In genomic region chr20:24965065-24965919, GRCh38 we compare ENCODE assay signal across 12 cellular contexts. TPM values are rescaled to one million over a fixed set of nuclear protein-coding genes. Genes with fewer than 3 reads are reported as not detected.
A peak's percentile ranks its signal among the peaks of the same experiment; 100 is the strongest.
DNase-seq lines count a peak whose midpoint lies in the region; ATAC-seq and TF ChIP-seq lines count a peak whose summit lies in the region.
"Had no signal": no experiment of that assay in that cellular context is flagged by ENCODE, and none has a peak within 500 bp of the region (broad histone marks: within the 10 kb centered on the region; RNA-seq: fewer than 3 reads in every experiment).

No MANE protein-coding gene starts in this region.

- CTCF ChIA-PET in activated CD8-positive, alpha-beta T cell treated with anti-CD3 and anti-CD28 coated beads for 36 hours (lab: Charles Lee): interaction anchor here (1.4 kb wide), 1 partner anchor 10 kb away, joined by 6 read pairs; no protein-coding TSS in a partner anchor

- H3K27ac ChIP-seq in skeletal muscle tissue (ENCODE audit: low read depth, low read length) (peak overlapping the region; percentile 28), aorta (ENCODE audit: low read depth in 1 of 2, low read length in 2 of 2) (no peak overlapping the region)
- H3K27ac ChIP-seq: SJSA1, thoracic aorta had no signal

- H3K27me3 ChIP-seq in skeletal muscle tissue (ENCODE audit: control insufficient read depth in 3 of 3, insufficient read depth in 3 of 3, low read length in 3 of 3) (no peaks in the 10 kb centered on the region), aorta (ENCODE audit: control insufficient read depth in 1 of 2, insufficient read depth in 2 of 2, low read length in 1 of 2) (no peaks in the 10 kb centered on the region)
- H3K27me3 ChIP-seq: SJSA1 had no signal

- H3K9me3 ChIP-seq in skeletal muscle tissue (ENCODE audit: control insufficient read depth in 3 of 3, low read length in 3 of 3) (no peaks in the 10 kb centered on the region), aorta (ENCODE audit: control insufficient read depth, low read length) (no peaks in the 10 kb centered on the region)
- H3K9me3 ChIP-seq: SJSA1, thoracic aorta had no signal

- ATAC-seq in activated CD8-positive, alpha-beta T cell treated with anti-CD3 and anti-CD28 coated beads for 36 hours: no peak
- ATAC-seq in HG03469 (IDR thresholded peaks at IDR 0.05; ENCODE audit: unreplicated experiment): no peak
- ATAC-seq in aorta (ENCODE audit: low FRiP score): no peak
- no peak for ATAC-seq in GM21515 (IDR thresholded peaks at IDR 0.05; ENCODE audit: unreplicated experiment)
- ATAC-seq: right cardiac atrium had no signal

- H3K9ac ChIP-seq in skeletal muscle tissue (ENCODE audit: low read depth in 1 of 3, low read length in 3 of 3): no peak overlapping the region

- H3K4me1 Mint-ChIP-seq in activated CD8-positive, alpha-beta T cell treated with anti-CD3 and anti-CD28 coated beads for 36 hours (ENCODE audit: low read depth): peaks cover 35% of the 10 kb centered on the region
- peaks cover 90 to 98% of the 10 kb centered on the region in 2 donors for H3K4me1 Mint-ChIP-seq in immature natural killer cell

- POLR2A ChIA-PET in activated CD8-positive, alpha-beta T cell treated with anti-CD3 and anti-CD28 coated beads for 36 hours (lab: Charles Lee): interaction anchor here (1.5 to 2.0 kb wide), 3 partner anchors 10 to 21 kb away, joined by 5 to 6 read pairs (median 5); no protein-coding TSS in a partner anchor

- peaks cover 68% of the 10 kb centered on the region for H3K36me3 Mint-ChIP-seq in activated CD8-positive, alpha-beta T cell treated with anti-CD3 and anti-CD28 coated beads for 36 hours (ENCODE audit: low read depth)
- peaks cover 60 to 90% (median 67%) of the 10 kb centered on the region in 3 donors for H3K36me3 Mint-ChIP-seq in immature natural killer cell

- DNase-seq in NCI-H1694 treated with DMSO at 0.1 percent for 48 hours (lab: John Stamatoyannopoulos, UW): peak; percentile 44
- DNase-seq in activated CD8-positive, alpha-beta T cell treated with anti-CD3 and anti-CD28 coated beads for 36 hours: no peak
- DNase-seq in immature natural killer cell: no peak
- no peak for DNase-seq in aorta

- H3K9me3 Mint-ChIP-seq in activated CD8-positive, alpha-beta T cell treated with anti-CD3 and anti-CD28 coated beads for 36 hours: no peaks in the 10 kb centered on the region
- no peaks in the 10 kb centered on the region for H3K9me3 Mint-ChIP-seq in immature natural killer cell

- H3K27ac Mint-ChIP-seq in activated CD8-positive, alpha-beta T cell treated with anti-CD3 and anti-CD28 coated beads for 36 hours: peak overlapping the region; percentile 77
- peak overlapping the region; percentile 98 to 100 (median 100) for H3K27ac Mint-ChIP-seq in immature natural killer cell

- no peak overlapping the region for H3K4me3 ChIP-seq in skeletal muscle tissue (ENCODE audit: low read length in 3 of 3)
- H3K4me3 ChIP-seq in aorta (ENCODE audit: low read length in 2 of 2): no peak overlapping the region
- H3K4me3 ChIP-seq: SJSA1, thoracic aorta had no signal

- no peaks in the 10 kb centered on the region for H3K27me3 Mint-ChIP-seq in activated CD8-positive, alpha-beta T cell treated with anti-CD3 and anti-CD28 coated beads for 36 hours
- peaks cover 30 to 58% (median 43%) of the 10 kb centered on the region in 3 donors for H3K27me3 Mint-ChIP-seq in immature natural killer cell (ENCODE audit: low read depth in 3 of 3)

- TF ChIP-seq CTCF in activated CD8-positive, alpha-beta T cell treated with anti-CD3 and anti-CD28 coated beads for 36 hours (IDR thresholded peaks at IDR 0.05): no peak

- H3K36me3 ChIP-seq in skeletal muscle tissue (ENCODE audit: control insufficient read depth in 3 of 3, insufficient read depth in 3 of 3, low read length in 3 of 3): peaks cover 64 to 76% (median 66%) of the 10 kb centered on the region in 3 donors
- H3K36me3 ChIP-seq in aorta (ENCODE audit: control insufficient read depth in 1 of 2, insufficient read depth in 2 of 2, low read length in 1 of 2): peaks cover 0 to 12% of the 10 kb centered on the region in 2 donors

- intact Hi-C loops in activated CD8-positive, alpha-beta T cell treated with anti-CD3 and anti-CD28 coated beads for 36 hours (cut with micrococcal nuclease): no loop called here
- intact Hi-C loops in aorta (cut with DNase I): no loop called here

- H3K4me1 ChIP-seq in skeletal muscle tissue (ENCODE audit: control insufficient read depth in 3 of 3, insufficient read depth in 3 of 3, low read length in 3 of 3) (peaks cover 0 to 3% (median 0%) of the 10 kb centered on the region in 3 donors), aorta (ENCODE audit: control insufficient read depth in 1 of 2, insufficient read depth in 2 of 2, low read length in 2 of 2) (no peaks in the 10 kb centered on the region)
- H3K4me1 ChIP-seq: SJSA1 had no signal

- H3K4me3 Mint-ChIP-seq in activated CD8-positive, alpha-beta T cell treated with anti-CD3 and anti-CD28 coated beads for 36 hours: no peak overlapping the region
- peak overlapping the region; percentile 52 to 80 (median 56) for H3K4me3 Mint-ChIP-seq in immature natural killer cell

- 89 to 93% methylated on average over 7 of the region's 7 CpGs for WGBS in aorta, 2 donors

RNA-seq across cellular contexts. Expression of gene CST7, which starts 16.2 kb away (rescaled TPM):
- 10 to 100 TPM; 48.5 to 49.3 TPM for total RNA-seq in activated CD8-positive, alpha-beta T cell treated with anti-CD3 and anti-CD28 coated beads for 36 hours
- 1,000 to 10,000 TPM; 2,262 to 2,521 (median 2,438) TPM for polyA plus RNA-seq in immature natural killer cell
- 1.0 TPM for total RNA-seq in skeletal muscle tissue
- 1 to 10 TPM; 3.1 to 4.6 TPM for total RNA-seq in aorta
- polyA plus RNA-seq in aorta: 1 to 10 TPM; 1.0 to 3.9 TPM
- total RNA-seq: dermis microvascular lymphatic vessel endothelial cell, fibroblast of villous mesenchyme, SJSA1 had no signal

RNA-seq across cellular contexts. Expression of gene APMAP, which starts 27.3 kb away (rescaled TPM):
- 10 to 100 TPM; 36.7 to 40.0 TPM for total RNA-seq in activated CD8-positive, alpha-beta T cell treated with anti-CD3 and anti-CD28 coated beads for 36 hours
- polyA plus RNA-seq in immature natural killer cell: 1,000 to 10,000 TPM in 1 of 3 donors, 100 to 1,000 TPM in 2; 649 to 1,111 (median 667) TPM
- 41.2 TPM for total RNA-seq in skeletal muscle tissue
- total RNA-seq in aorta: 10 to 100 TPM; 43.8 to 54.1 TPM
- 10 to 100 TPM; 23.4 to 37.8 TPM for polyA plus RNA-seq in aorta

Comparison
In these comparisons a context has a peak if more than half of its experiments do, and no peak if none do; other contexts are left out.
1. RNA of gene CST7, which starts 16.2 kb away (total RNA-seq): 48.5 to 49.3 TPM in activated CD8-positive, alpha-beta T cell treated with anti-CD3 and anti-CD28 coated beads for 36 hours; 3.1 to 4.6 TPM in aorta and 1.0 TPM in skeletal muscle tissue (single experiment); every median in the first group is over 4 times any median in the second.